ENCODE assay signal across 21 cellular contexts in the genomic region with DNA sequence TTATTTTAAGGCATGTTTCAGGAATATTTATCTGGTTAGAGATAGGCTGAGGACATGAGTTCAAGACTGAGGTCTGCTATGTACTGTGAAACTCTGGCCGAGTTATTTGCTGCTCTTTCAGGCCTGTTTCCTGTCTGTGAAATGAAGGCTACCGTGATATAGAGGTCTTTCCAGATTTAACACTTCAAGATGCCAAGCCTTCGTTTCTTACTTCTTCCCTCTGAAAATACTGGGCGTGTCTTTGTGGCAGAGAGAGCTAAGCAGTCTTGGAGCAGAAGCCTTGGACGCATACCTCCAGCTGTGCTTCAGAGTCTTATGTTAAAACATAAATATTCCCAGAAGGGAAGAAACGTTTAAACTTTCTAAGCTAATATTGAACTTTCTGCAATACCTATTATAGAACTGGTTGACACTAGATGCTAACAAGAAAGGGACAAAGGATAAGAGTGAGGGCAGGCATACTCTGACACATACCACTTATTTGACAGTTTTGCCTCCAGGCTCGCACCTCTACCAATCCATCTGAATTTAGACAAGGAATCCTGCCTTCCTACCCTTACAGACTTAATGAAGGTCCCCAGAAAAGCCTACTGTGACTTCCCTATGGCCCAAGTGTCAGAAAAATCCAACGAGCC. TPM values are rescaled to one million over a fixed set of nuclear protein-coding genes. Genes with fewer than 3 reads are reported as not detected.
DNase-seq lines count a peak whose midpoint lies in the region; ATAC-seq and TF ChIP-seq lines count a peak whose summit lies in the region.
"Had no signal": no experiment of that assay in that cellular context is flagged by ENCODE, and none has a peak within 500 bp of the region (broad histone marks: within the 10 kb centered on the region; RNA-seq: fewer than 3 reads in every experiment).

No MANE protein-coding gene starts in this region.

- H3K36me3 Mint-ChIP-seq in activated T-helper 17 cell treated with anti-CD3 and anti-CD28 coated beads, Interleukin-2, amount 50 U/mL, for 72 hours (ENCODE audit: low read depth): peaks cover 12% of the 10 kb centered on the region
- no peaks in the 10 kb centered on the region for H3K36me3 Mint-ChIP-seq in neural progenitor cell

- no peaks in the 10 kb centered on the region for H3K27me3 ChIP-seq in BLaER1 treated with 17β-estradiol and CSF1 and Interleukin-3, amounts not matched to agents 10 nM and 100 nM
- H3K27me3 ChIP-seq in DOHH2 (ENCODE audit: control insufficient read depth, low read length): no peaks in the 10 kb centered on the region
- H3K27me3 ChIP-seq in neural progenitor cell: no peaks in the 10 kb centered on the region
- H3K27me3 ChIP-seq: ascending aorta had no signal

- H2AFZ ChIP-seq in neural progenitor cell (replicated peaks): no peak overlapping the region

- no peak overlapping the region for H3K4me3 Mint-ChIP-seq in activated T-helper 17 cell treated with anti-CD3 and anti-CD28 coated beads, Interleukin-2, amount 50 U/mL, for 72 hours
- H3K4me3 Mint-ChIP-seq in neural progenitor cell: no peak overlapping the region
- H3K4me3 Mint-ChIP-seq: activated CD8-positive, alpha-beta memory T cell treated with anti-CD3 and anti-CD28 coated beads, Interleukin-2, amount 10 ng/mL, durations not matched to agents 7 days and 5 days had no signal

- ATAC-seq in activated T-helper 17 cell treated with anti-CD3 and anti-CD28 coated beads, Interleukin-2, amount 50 U/mL, for 72 hours (replicated peaks): no peak
- no peak for ATAC-seq in HG03354 (IDR thresholded peaks at IDR 0.05; ENCODE audit: poor library complexity, severe bottlenecking, unreplicated experiment)
- no peak for ATAC-seq in esophagus mucosa
- ATAC-seq: activated CD8-positive, alpha-beta memory T cell treated with anti-CD3 and anti-CD28 coated beads, Interleukin-2, amount 10 ng/mL, durations not matched to agents 7 days and 5 days; HCT116; left colon had no signal

- peak overlapping the region; percentile 1 to 93 (median 86); a peak in 19 of 22 replicates for H3K27ac ChIP-seq in BLaER1 treated with 17β-estradiol and CSF1 and Interleukin-3, amounts not matched to agents 10 nM and 100 nM
- H3K27ac ChIP-seq in DOHH2 (ENCODE audit: low read depth, low read length) (no peak overlapping the region), neural progenitor cell (no peak overlapping the region)
- H3K27ac ChIP-seq: ascending aorta, coronary artery, KMS-11, WERI-Rb-1 had no signal

- H3K9me2 ChIP-seq in DOHH2 (replicated peaks; ENCODE audit: control insufficient read depth, low read length): no peaks in the 10 kb centered on the region

- no peaks in the 10 kb centered on the region; a peak in 1 of 22 replicates for H4K20me1 ChIP-seq in BLaER1 treated with 17β-estradiol and CSF1 and Interleukin-3, amounts not matched to agents 10 nM and 100 nM
- H4K20me1 ChIP-seq in DOHH2 (ENCODE audit: control insufficient read depth, insufficient read depth, low read depth, low read length) (no peaks in the 10 kb centered on the region), neural progenitor cell (ENCODE audit: low read depth) (no peaks in the 10 kb centered on the region)

- no peaks in the 10 kb centered on the region for H3K9me3 Mint-ChIP-seq in activated T-helper 17 cell treated with anti-CD3 and anti-CD28 coated beads, Interleukin-2, amount 50 U/mL, for 72 hours
- H3K9me3 Mint-ChIP-seq in neural progenitor cell: no peaks in the 10 kb centered on the region

- no peaks in the 10 kb centered on the region for H3K79me2 ChIP-seq in DOHH2 (ENCODE audit: control insufficient read depth, low read length)
- H3K79me2 ChIP-seq in neural progenitor cell (ENCODE audit: low read depth): no peaks in the 10 kb centered on the region

- peaks cover 0 to 34% (median 17%) of the 10 kb centered on the region in 11 experiments; a peak in 10 of 22 replicates for H3K36me3 ChIP-seq in BLaER1 treated with 17β-estradiol and CSF1 and Interleukin-3, amounts not matched to agents 10 nM and 100 nM
- H3K36me3 ChIP-seq in DOHH2 (ENCODE audit: control insufficient read depth, low read length): no peaks in the 10 kb centered on the region
- no peaks in the 10 kb centered on the region for H3K36me3 ChIP-seq in neural progenitor cell
- H3K36me3 ChIP-seq: WERI-Rb-1 had no signal

- H3K27me3 Mint-ChIP-seq in activated T-helper 17 cell treated with anti-CD3 and anti-CD28 coated beads, Interleukin-2, amount 50 U/mL, for 72 hours: no peaks in the 10 kb centered on the region
- H3K27me3 Mint-ChIP-seq in neural progenitor cell (ENCODE audit: insufficient read depth, low read depth): peaks cover 4% of the 10 kb centered on the region
- H3K27me3 Mint-ChIP-seq: activated CD8-positive, alpha-beta memory T cell treated with anti-CD3 and anti-CD28 coated beads, Interleukin-2, amount 10 ng/mL, durations not matched to agents 7 days and 5 days had no signal

- peak overlapping the region; percentile 93 for H3K27ac Mint-ChIP-seq in activated T-helper 17 cell treated with anti-CD3 and anti-CD28 coated beads, Interleukin-2, amount 50 U/mL, for 72 hours
- peak overlapping the region; percentile 48 for H3K27ac Mint-ChIP-seq in neural progenitor cell

- peaks cover 29% of the 10 kb centered on the region for H3K4me1 Mint-ChIP-seq in activated T-helper 17 cell treated with anti-CD3 and anti-CD28 coated beads, Interleukin-2, amount 50 U/mL, for 72 hours
- peaks cover 22% of the 10 kb centered on the region for H3K4me1 Mint-ChIP-seq in neural progenitor cell

- peak overlapping the region; percentile 77 to 94 (median 86) for H3K4me2 ChIP-seq in BLaER1 treated with 17β-estradiol and CSF1 and Interleukin-3, amounts not matched to agents 10 nM and 100 nM
- H3K4me2 ChIP-seq in DOHH2 (ENCODE audit: low read length) (peak overlapping the region; percentile 34), neural progenitor cell (no peak overlapping the region)
- H3K4me2 ChIP-seq: KMS-11 had no signal

- peaks cover 77 to 92% (median 81%) of the 10 kb centered on the region in 10 experiments for H3K4me1 ChIP-seq in BLaER1 treated with 17β-estradiol and CSF1 and Interleukin-3, amounts not matched to agents 10 nM and 100 nM
- H3K4me1 ChIP-seq in DOHH2 (ENCODE audit: control insufficient read depth, low read length) (peaks cover 62% of the 10 kb centered on the region), neural progenitor cell (no peaks in the 10 kb centered on the region)
- H3K4me1 ChIP-seq: ascending aorta had no signal

- DNase-seq in neural progenitor cell (ENCODE audit: low spot score): no peak
- no peak for DNase-seq in cerebellar cortex (ENCODE audit: low spot score)
- DNase-seq in iPS-NIHi11 (ENCODE audit: low spot score): no peak
- DNase-seq: activated CD8-positive, alpha-beta memory T cell treated with anti-CD3 and anti-CD28 coated beads, Interleukin-2, amount 10 ng/mL, durations not matched to agents 7 days and 5 days; activated gamma-delta T cell treated with Interleukin-2 at 50 U/mL for 16 hours; foreskin fibroblast; left colon; NCI-H526 treated with DMSO at 0.1 percent for 48 hours; OCI-M1; SIG-M5; stimulated activated CD4-positive, alpha-beta T cell treated with anti-CD3 and anti-CD28 coated beads, Interleukin-4, amount 100 ng/mL, for 4 hours; WERI-Rb-1 had no signal

- TF ChIP-seq CTCF in DOHH2 (IDR thresholded peaks at IDR 0.05; ENCODE audit: low read depth, low read length, poor library complexity, severe bottlenecking): no peak
- no peak for TF ChIP-seq CTCF in neural progenitor cell (IDR thresholded peaks at IDR 0.05)

- no peak overlapping the region for H3K4me3 ChIP-seq in BLaER1 treated with 17β-estradiol and CSF1 and Interleukin-3, amounts not matched to agents 10 nM and 100 nM
- H3K4me3 ChIP-seq in DOHH2 (ENCODE audit: low read length) (no peak overlapping the region), neural progenitor cell (no peak overlapping the region)
- H3K4me3 ChIP-seq: ascending aorta, coronary artery had no signal

- H3K9me3 ChIP-seq in BLaER1 treated with 17β-estradiol and CSF1 and Interleukin-3, amounts not matched to agents 10 nM and 100 nM (replicated peaks in 1 of 11): 0 out of 22 replicates have a peak, but pooled peaks cover 0 to 5% (median 0%) of the 10 kb centered on the region in 11 experiments
- H3K9me3 ChIP-seq in DOHH2 (ENCODE audit: control insufficient read depth, insufficient read depth, low read length) (no peaks in the 10 kb centered on the region), neural progenitor cell (ENCODE audit: low read depth) (no peaks in the 10 kb centered on the region)
- H3K9me3 ChIP-seq: ascending aorta had no signal

- peak overlapping the region in 10 of 11 experiments; percentile 23 to 79 (median 74); a peak in 15 of 22 replicates for H3K9ac ChIP-seq in BLaER1 treated with 17β-estradiol and CSF1 and Interleukin-3, amounts not matched to agents 10 nM and 100 nM
- no peak overlapping the region for H3K9ac ChIP-seq in neural progenitor cell
- H3K9ac ChIP-seq: KMS-11 had no signal

- H3F3A ChIP-seq in DOHH2 (ENCODE audit: control insufficient read depth, insufficient read depth) (peaks cover 7% of the 10 kb centered on the region), neural progenitor cell (ENCODE audit: low read depth) (no peaks in the 10 kb centered on the region)

RNA-seq across cellular contexts. Expression of gene WIPI1, which starts 17.5 kb away (rescaled TPM):
- 10 to 100 TPM in 1 of 2 donors, 1 to 10 TPM in 1; 8.6 to 25.6 TPM for total RNA-seq in activated T-helper 17 cell treated with anti-CD3 and anti-CD28 coated beads, Interleukin-2, amount 50 U/mL, for 72 hours
- total RNA-seq in neural progenitor cell (ENCODE audit: low replicate concordance) (27.8 and 29.5 TPM in 2 replicates), esophagus mucosa (13.3 TPM)

Comparison
In these comparisons a context has a peak if more than half of its experiments do, and no peak if none do; other contexts are left out.
1. H3K27ac ChIP-seq: peak in BLaER1 treated with 17β-estradiol and CSF1 and Interleukin-3, amounts not matched to agents 10 nM and 100 nM (11 of 11); none in DOHH2 (single experiment) and neural progenitor cell (single experiment).